26 cellular contexts compared by ENCODE assay signal in genomic region chr5:103210952-103211351, GRCh38. TPM values are rescaled to one million over a fixed set of nuclear protein-coding genes. Genes with fewer than 3 reads are reported as not detected.
DNase-seq lines count a peak whose midpoint lies in the region; ATAC-seq lines count a peak whose summit lies in the region.
"Had no signal": no experiment of that assay in that cellular context is flagged by ENCODE, and none has a peak within 500 bp of the region (broad histone marks: within the 10 kb centered on the region; RNA-seq: fewer than 3 reads in every experiment).

No MANE protein-coding gene starts in this region.

- no peaks in the 10 kb centered on the region for H3K9me3 Mint-ChIP-seq in activated T-helper 17 cell treated with anti-CD3 and anti-CD28 coated beads, Interleukin-2, amount 50 U/mL, for 72 hours
- no peaks in the 10 kb centered on the region for H3K9me3 Mint-ChIP-seq in natural killer cell treated with Interleukin-12 subunit alpha and Interleukin-12 subunit beta and Interleukin-15 and Interleukin-18, amount 100 ng/mL, for 72 hours
- H3K9me3 Mint-ChIP-seq: CD8-positive, alpha-beta T cell; IgD-negative memory B cell had no signal

- H3K27me3 ChIP-seq in BLaER1 treated with 17β-estradiol and CSF1 and Interleukin-3, amounts not matched to agents 10 nM and 100 nM: no peaks in the 10 kb centered on the region

- DNase-seq in natural killer cell treated with Interleukin-12 subunit alpha and Interleukin-12 subunit beta and Interleukin-15 and Interleukin-18, amount 100 ng/mL, for 72 hours (ENCODE audit: low spot score): no peak
- DNase-seq in left lobe of liver (ENCODE audit: low spot score) (no peak), DMS153 (lab: John Stamatoyannopoulos, UW) (no peak)
- DNase-seq in central memory CD4-positive, alpha-beta T cell: no peak
- DNase-seq: AML-193; Caco-2; CD8-positive, alpha-beta T cell; DMS79; EL; GDM1; HCEC 1CT; NCI-H1092 treated with DMSO at 0.1 percent for 48 hours; NCI-H1436 treated with DMSO at 0.1 percent for 48 hours; NCI-H187 treated with DMSO at 0.1 percent for 48 hours; NCI-H2107; NCI-H526 treated with DMSO at 0.1 percent for 48 hours; SHP77 had no signal

- H3K27me3 Mint-ChIP-seq in activated T-helper 17 cell treated with anti-CD3 and anti-CD28 coated beads, Interleukin-2, amount 50 U/mL, for 72 hours: no peaks in the 10 kb centered on the region
- no peaks in the 10 kb centered on the region for H3K27me3 Mint-ChIP-seq in natural killer cell treated with Interleukin-12 subunit alpha and Interleukin-12 subunit beta and Interleukin-15 and Interleukin-18, amount 100 ng/mL, for 72 hours
- H3K27me3 Mint-ChIP-seq: IgD-negative memory B cell had no signal

- H3K4me3 Mint-ChIP-seq in activated T-helper 17 cell treated with anti-CD3 and anti-CD28 coated beads, Interleukin-2, amount 50 U/mL, for 72 hours: no peak overlapping the region
- no peak overlapping the region for H3K4me3 Mint-ChIP-seq in natural killer cell treated with Interleukin-12 subunit alpha and Interleukin-12 subunit beta and Interleukin-15 and Interleukin-18, amount 100 ng/mL, for 72 hours
- H3K4me3 Mint-ChIP-seq: CD8-positive, alpha-beta T cell; IgD-negative memory B cell had no signal

- H3K9ac ChIP-seq in BLaER1 treated with 17β-estradiol and CSF1 and Interleukin-3, amounts not matched to agents 10 nM and 100 nM: peak overlapping the region in 6 of 11 experiments; percentile 42 to 83 (median 76); a peak in 10 of 22 replicates

- H3K4me1 ChIP-seq in BLaER1 treated with 17β-estradiol and CSF1 and Interleukin-3, amounts not matched to agents 10 nM and 100 nM: peaks cover 38 to 79% (median 59%) of the 10 kb centered on the region in 10 experiments
- H3K4me1 ChIP-seq: A549, Caco-2 had no signal

- H3K36me3 Mint-ChIP-seq in activated T-helper 17 cell treated with anti-CD3 and anti-CD28 coated beads, Interleukin-2, amount 50 U/mL, for 72 hours (ENCODE audit: low read depth): peaks cover 8% of the 10 kb centered on the region
- H3K36me3 Mint-ChIP-seq in natural killer cell treated with Interleukin-12 subunit alpha and Interleukin-12 subunit beta and Interleukin-15 and Interleukin-18, amount 100 ng/mL, for 72 hours: peaks cover 7% of the 10 kb centered on the region

- no peaks in the 10 kb centered on the region for H4K20me1 ChIP-seq in BLaER1 treated with 17β-estradiol and CSF1 and Interleukin-3, amounts not matched to agents 10 nM and 100 nM

- H3K27ac ChIP-seq in BLaER1 treated with 17β-estradiol and CSF1 and Interleukin-3, amounts not matched to agents 10 nM and 100 nM: peak overlapping the region in 9 of 11 experiments; percentile 64 to 95 (median 89); a peak in 18 of 22 replicates
- H3K27ac ChIP-seq: A549, C4-2B, RWPE1 had no signal

- ATAC-seq in HG02610 (IDR thresholded peaks at IDR 0.05; ENCODE audit: unreplicated experiment) (peak; percentile 4), left lobe of liver (no peak)
- peak; percentile 51 for ATAC-seq in activated T-helper 17 cell treated with anti-CD3 and anti-CD28 coated beads, Interleukin-2, amount 50 U/mL, for 72 hours (replicated peaks)
- ATAC-seq in natural killer cell treated with Interleukin-12 subunit alpha and Interleukin-12 subunit beta and Interleukin-15 and Interleukin-18, amount 100 ng/mL, for 72 hours: peak in 1 of 2 donors; percentile 58
- ATAC-seq: A549; CD8-positive, alpha-beta T cell; Panc1 had no signal

- H3K27ac Mint-ChIP-seq in activated T-helper 17 cell treated with anti-CD3 and anti-CD28 coated beads, Interleukin-2, amount 50 U/mL, for 72 hours: peak overlapping the region; percentile 18
- H3K27ac Mint-ChIP-seq in natural killer cell treated with Interleukin-12 subunit alpha and Interleukin-12 subunit beta and Interleukin-15 and Interleukin-18, amount 100 ng/mL, for 72 hours: peak overlapping the region; percentile 61 to 75
- H3K27ac Mint-ChIP-seq: CD8-positive, alpha-beta T cell; IgD-negative memory B cell had no signal

- peaks cover 16% of the 10 kb centered on the region for H3K4me1 Mint-ChIP-seq in activated T-helper 17 cell treated with anti-CD3 and anti-CD28 coated beads, Interleukin-2, amount 50 U/mL, for 72 hours
- H3K4me1 Mint-ChIP-seq in natural killer cell treated with Interleukin-12 subunit alpha and Interleukin-12 subunit beta and Interleukin-15 and Interleukin-18, amount 100 ng/mL, for 72 hours (ENCODE audit: low read depth in 2 of 2): peaks cover 14 to 30% of the 10 kb centered on the region in 2 donors

- no peaks in the 10 kb centered on the region for H3K9me3 ChIP-seq in BLaER1 treated with 17β-estradiol and CSF1 and Interleukin-3, amounts not matched to agents 10 nM and 100 nM (replicated peaks in 1 of 11)
- H3K9me3 ChIP-seq: A549, Caco-2 had no signal

- H3K4me3 ChIP-seq in BLaER1 treated with 17β-estradiol and CSF1 and Interleukin-3, amounts not matched to agents 10 nM and 100 nM: no peak overlapping the region; a peak in 1 of 20 replicates
- H3K4me3 ChIP-seq: A549, GM12878 had no signal

- H3K4me2 ChIP-seq in BLaER1 treated with 17β-estradiol and CSF1 and Interleukin-3, amounts not matched to agents 10 nM and 100 nM: peak overlapping the region; percentile 66 to 88 (median 73); a peak in 19 of 22 replicates
- H3K4me2 ChIP-seq: A549 had no signal

- peaks cover 9 to 24% (median 11%) of the 10 kb centered on the region in 11 experiments; a peak in 19 of 22 replicates for H3K36me3 ChIP-seq in BLaER1 treated with 17β-estradiol and CSF1 and Interleukin-3, amounts not matched to agents 10 nM and 100 nM

RNA-seq across cellular contexts. Expression of gene MACIR, which starts 47.6 kb away (rescaled TPM):
- total RNA-seq in activated T-helper 17 cell treated with anti-CD3 and anti-CD28 coated beads, Interleukin-2, amount 50 U/mL, for 72 hours: 1 to 10 TPM; 5.2 to 9.7 TPM
- total RNA-seq in natural killer cell treated with Interleukin-12 subunit alpha and Interleukin-12 subunit beta and Interleukin-15 and Interleukin-18, amount 100 ng/mL, for 72 hours: 1 to 10 TPM; 5.9 to 8.5 TPM
- 0.63 TPM for total RNA-seq in left lobe of liver
